ENCODE assay signal across 8 cellular contexts in genomic region chr17:42422958-42423712, GRCh38. TPM values are rescaled to one million over a fixed set of nuclear protein-coding genes. Genes with fewer than 3 reads are reported as not detected.
DNase-seq lines count a peak whose midpoint lies in the region; ATAC-seq and TF ChIP-seq lines count a peak whose summit lies in the region.

TSS of gene CAVIN1 (minus strand) at chr17:42423256. CDS start at chr17:42423097, 159 bp downstream.

- TF ChIP-seq POLR2A in stomach (IDR thresholded peaks at IDR 0.05), result peak in 2 of 4 donors; percentile 58 to 68

- peak within 1 kb of the TSS; percentile 86 for H3K4me3 Mint-ChIP-seq in activated B cell treated with CpG ODN at 0.5 μM for 24 hours

- H3K36me3 Mint-ChIP-seq in activated B cell treated with CpG ODN at 0.5 μM for 24 hours (ENCODE audit: low read depth), result no peaks in the 10 kb centered on the region

- no peak for TF ChIP-seq EP300 in stomach (IDR thresholded peaks at IDR 0.05)

- ATAC-seq in activated B cell treated with CpG ODN at 0.5 μM for 24 hours (ENCODE audit: low read depth), result peak; percentile 25

- POLR2A ChIA-PET in activated B cell treated with CpG ODN at 0.5 μM for 24 hours (lab: Charles Lee), result interaction anchor here (0.5 to 1.6 kb wide), 8 partner anchors 35 to 728 kb away, joined by 3 to 12 read pairs (median 4); partner anchors contain the start of gene STAT3

- WGBS in stomach, 5 donors, result 1 to 3% (median 2%) methylated on average over 37 to 58 of the region's 58 CpGs

- no peak within 1 kb of the TSS for H3K27ac Mint-ChIP-seq in activated B cell treated with CpG ODN at 0.5 μM for 24 hours

- CTCF ChIA-PET in activated B cell treated with CpG ODN at 0.5 μM for 24 hours (lab: Charles Lee), result interaction anchor here (1.4 to 1.7 kb wide), 2 partner anchors 17 to 96 kb away, joined by 6 read pairs; no protein-coding TSS in a partner anchor

- peaks cover 17% of the 10 kb centered on the region for H3K4me1 Mint-ChIP-seq in activated B cell treated with CpG ODN at 0.5 μM for 24 hours

- peak within 1 kb of the TSS; percentile 65 to 75 (median 70) for H3K4me3 ChIP-seq in stomach

- DNase-seq in DMS53 (lab: John Stamatoyannopoulos, UW) (peak; percentile 60), HuH-7 (ENCODE audit: low spot score) (peak; percentile 95), activated B cell treated with CpG ODN at 0.5 μM for 24 hours (no peak), epithelial cell of prostate (ENCODE audit: low read depth, low spot score) (peak; percentile 52), medulla oblongata (ENCODE audit: extremely low spot score) (peak; percentile 91), stomach (peak; percentile 92), SHP77 (lab: John Stamatoyannopoulos, UW) (no peak)
- DNase-seq in stimulated activated naive CD4-positive, alpha-beta T cell treated with Interleukin-2 at 50 U/mL for 16 hours (lab: John Stamatoyannopoulos, UW), result no peak

- no peaks in the 10 kb centered on the region for H3K36me3 ChIP-seq in stomach

- no peak for TF ChIP-seq CTCF in activated B cell treated with CpG ODN at 0.5 μM for 24 hours (IDR thresholded peaks at IDR 0.05)
- TF ChIP-seq CTCF in stomach (IDR thresholded peaks at IDR 0.05), result no peak

- peaks cover 17 to 61% (median 48%) of the 10 kb centered on the region in 4 donors for H3K4me1 ChIP-seq in stomach

- H3K27ac ChIP-seq in epithelial cell of prostate (peak within 1 kb of the TSS; percentile 90), stomach (peak within 1 kb of the TSS; percentile 61 to 94 (median 91))

- intact Hi-C loops in activated B cell treated with CpG ODN at 0.5 μM for 24 hours (cut with micrococcal nuclease) (no loop called here), stomach (cut with DNase I; ENCODE audit: low total_unique reads) (no loop called here)

- H3K27me3 ChIP-seq in stomach, result peaks cover 0 to 29% (median 20%) of the 10 kb centered on the region in 3 donors

- no peaks in the 10 kb centered on the region for H3K9me3 ChIP-seq in stomach

- H3K9me3 Mint-ChIP-seq in activated B cell treated with CpG ODN at 0.5 μM for 24 hours, result no peaks in the 10 kb centered on the region

- H3K27me3 Mint-ChIP-seq in activated B cell treated with CpG ODN at 0.5 μM for 24 hours, result peaks cover 35% of the 10 kb centered on the region

RNA-seq across cellular contexts. Expression of gene CAVIN1, which starts in this region (rescaled TPM):
- total RNA-seq in activated B cell treated with CpG ODN at 0.5 μM for 24 hours (0.10 and 0.20 TPM in 2 replicates), stomach (100 to 1,000 TPM in 3 of 5 donors, 10 to 100 TPM in 2; 75.2 to 244 (median 162) TPM)
- polyA plus RNA-seq in stomach, result 100 to 1,000 TPM in 1 of 3 donors, 10 to 100 TPM in 2; 61.2 to 104 (median 94.2) TPM

Comparison
In these comparisons a context has a peak if more than half of its experiments do, and no peak if none do; other contexts are left out.
1. RNA of gene CAVIN1 (total RNA-seq): 75.2 to 244 TPM in stomach; 0.10 to 0.20 TPM in activated B cell treated with CpG ODN at 0.5 μM for 24 hours; every median in the first group is over 10 times any median in the second.
2. Peak in ATAC-seq in activated B cell treated with CpG ODN at 0.5 μM for 24 hours; RNA of the gene not detected or under 1 TPM.
3. DNase-seq: peak in DMS53 (single experiment), HuH-7 (single experiment), epithelial cell of prostate (single experiment), medulla oblongata (single experiment) and stomach (single experiment); none in activated B cell treated with CpG ODN at 0.5 μM for 24 hours (single experiment), stimulated activated naive CD4-positive, alpha-beta T cell treated with Interleukin-2 at 50 U/mL for 16 hours (single experiment) and SHP77 (0 of 2).